16 cellular contexts compared by ENCODE assay signal in genomic region chr21:24903954-24904635, GRCh38.
DNase-seq lines count a peak whose midpoint lies in the region; ATAC-seq and TF ChIP-seq lines count a peak whose summit lies in the region.
"Had no signal": no experiment of that assay in that cellular context is flagged by ENCODE, and none has a peak within 500 bp of the region (broad histone marks: within the 10 kb centered on the region; RNA-seq: fewer than 3 reads in every experiment).

No MANE protein-coding gene starts in this region.

- ATAC-seq in GM18909 (IDR thresholded peaks at IDR 0.05; ENCODE audit: poor library complexity, unreplicated experiment) (peak; percentile 73), GM21529 (IDR thresholded peaks at IDR 0.05; ENCODE audit: unreplicated experiment) (peak; percentile 61), HG03159 (IDR thresholded peaks at IDR 0.05; ENCODE audit: unreplicated experiment) (peak; percentile 59)
- ATAC-seq: activated naive CD8-positive, alpha-beta T cell treated with anti-CD3 and anti-CD28 coated beads, Interleukin-2, amount 50 U/mL, for 24 hours had no signal

- TF ChIP-seq POLR2A in stomach (IDR thresholded peaks at IDR 0.05) = no peak

- no peaks in the 10 kb centered on the region for H3K36me3 ChIP-seq in stomach

- no peak for TF ChIP-seq CTCF in astrocyte of the cerebellum (IDR thresholded peaks at IDR 0.05; ENCODE audit: low read depth, low read length, missing control alignments)
- TF ChIP-seq CTCF in stomach (IDR thresholded peaks at IDR 0.05) = no peak

- in situ Hi-C loops in astrocyte of the cerebellum (cut with HindIII; ENCODE audit: low sequenced_read_pairs) = no loop called here
- in situ Hi-C loops in G401 (cut with HindIII; ENCODE audit: low sequenced_read_pairs) = no loop called here

- TF ChIP-seq EP300 in stomach (IDR thresholded peaks at IDR 0.05) = no peak

- no peaks in the 10 kb centered on the region for H3K27me3 ChIP-seq in stomach

- DNase-seq in astrocyte of the cerebellum (ENCODE audit: low read depth) = peak; percentile 24
- no peak for DNase-seq in activated gamma-delta T cell treated with Interleukin-2 at 50 U/mL for 16 hours
- no peak for DNase-seq in stomach
- DNase-seq in G401 (ENCODE audit: low spot score) = no peak
- DNase-seq in NCI-H82 (lab: John Stamatoyannopoulos, UW) = no peak
- DNase-seq: activated CD4-positive, alpha-beta T cell treated with anti-CD3 and anti-CD28 coated beads for 1 hour; activated naive CD8-positive, alpha-beta T cell treated with anti-CD3 and anti-CD28 coated beads, Interleukin-2, amount 50 U/mL, for 24 hours; cerebellar nuclear complex; DMS153; NCI-H2171; NK-92 treated with Interleukin-12 subunit alpha and Interleukin-12 subunit beta, amount 100 ng/mL, for 24 hours; posterior cingulate gyrus; T-helper 2 cell had no signal

- WGBS in stomach, 5 donors = 22 to 38% (median 28%) methylated on average over 2 of the region's 2 CpGs

- no peaks in the 10 kb centered on the region for H3K4me1 ChIP-seq in stomach

- no peaks in the 10 kb centered on the region for H3K9me3 ChIP-seq in stomach

- H3K4me3 ChIP-seq in astrocyte of the cerebellum (ENCODE audit: low read depth, low read length) (no peak overlapping the region), stomach (no peak overlapping the region)

- H3K27ac ChIP-seq in stomach = peak overlapping the region in 1 of 5 donors; percentile 7

- intact Hi-C loops in stomach (cut with DNase I; ENCODE audit: low total_unique reads) = no loop called here
